20 cellular contexts compared by ENCODE assay signal in the genomic region with DNA sequence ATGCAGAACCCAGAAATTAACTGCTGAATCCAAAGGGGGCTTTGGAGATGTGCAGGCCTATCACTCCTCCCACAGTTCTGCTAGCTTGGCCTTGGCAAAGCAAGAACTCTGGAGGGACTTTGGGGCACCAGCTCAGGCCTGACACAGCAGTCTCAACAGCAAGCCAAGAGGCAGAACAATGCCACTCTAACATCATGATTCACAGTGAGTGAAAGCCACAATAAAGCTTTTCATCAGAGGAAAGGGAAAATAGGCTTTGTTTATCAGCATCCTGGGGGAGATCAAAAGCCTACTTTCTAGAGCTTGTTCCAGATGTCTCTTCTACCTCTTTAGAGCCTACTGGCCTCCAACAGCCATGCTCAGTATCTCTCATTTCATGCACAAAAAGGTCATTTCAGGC.
DNase-seq lines count a peak whose midpoint lies in the region; ATAC-seq and TF ChIP-seq lines count a peak whose summit lies in the region.
"Had no signal": no experiment of that assay in that cellular context is flagged by ENCODE, and none has a peak within 500 bp of the region (broad histone marks: within the 10 kb centered on the region; RNA-seq: fewer than 3 reads in every experiment).

No MANE protein-coding gene starts in this region.

- ATAC-seq in GM18861 (IDR thresholded peaks at IDR 0.05; ENCODE audit: unreplicated experiment), result no peak
- no peak for ATAC-seq in HG03571 (IDR thresholded peaks at IDR 0.05; ENCODE audit: unreplicated experiment)
- ATAC-seq: CD8-positive, alpha-beta T cell; HCT116; right lobe of liver; Right ventricle myocardium inferior had no signal

- H3K9me3 Mint-ChIP-seq in chondrocyte (ENCODE audit: low read depth), result peaks cover 2% of the 10 kb centered on the region
- H3K9me3 Mint-ChIP-seq: activated naive CD4-positive, alpha-beta T cell treated with anti-CD3 and anti-CD28 coated beads, Interleukin-2, amount 50 U/mL, for 72 hours; activated T-helper 1 cell treated with anti-CD3 and anti-CD28 coated beads, Interleukin-12 subunit alpha, Interleukin-12 subunit beta, Interleukin-2, Interleukin-4 antibody, amounts not matched to agents 30 ng/mL and 10 ng/mL and 1 ng/mL, durations not matched to agents 14 hours and 24 hours and 36 hours; CD8-positive, alpha-beta T cell had no signal

- H3K27ac ChIP-seq in substantia nigra (ENCODE audit: low read depth, low read length, poor library complexity, severe bottlenecking), result peak overlapping the region; percentile 95
- H3K27ac ChIP-seq: right lobe of liver, tibial artery had no signal

- no peaks in the 10 kb centered on the region for H3K27me3 Mint-ChIP-seq in chondrocyte (ENCODE audit: low read depth)
- H3K27me3 Mint-ChIP-seq: brain had no signal

- no peak overlapping the region for H3K4me3 Mint-ChIP-seq in chondrocyte (ENCODE audit: unreplicated experiment)
- H3K4me3 Mint-ChIP-seq: activated T-helper 1 cell treated with anti-CD3 and anti-CD28 coated beads, Interleukin-12 subunit alpha, Interleukin-12 subunit beta, Interleukin-2, Interleukin-4 antibody, amounts not matched to agents 30 ng/mL and 10 ng/mL and 1 ng/mL, durations not matched to agents 14 hours and 24 hours and 36 hours; brain; CD8-positive, alpha-beta T cell; naive B cell had no signal

- TF ChIP-seq CTCF in chondrocyte (IDR thresholded peaks at IDR 0.05), result no peak

- no peaks in the 10 kb centered on the region for H3K4me1 Mint-ChIP-seq in chondrocyte (ENCODE audit: low read depth)
- H3K4me1 Mint-ChIP-seq: naive B cell had no signal

- H3K27ac Mint-ChIP-seq in chondrocyte (ENCODE audit: unreplicated experiment), result no peak overlapping the region
- H3K27ac Mint-ChIP-seq: activated T-helper 1 cell treated with anti-CD3 and anti-CD28 coated beads, Interleukin-12 subunit alpha, Interleukin-12 subunit beta, Interleukin-2, Interleukin-4 antibody, amounts not matched to agents 30 ng/mL and 10 ng/mL and 1 ng/mL, durations not matched to agents 14 hours and 24 hours and 36 hours; CD8-positive, alpha-beta T cell had no signal

- no peaks in the 10 kb centered on the region for H3K36me3 Mint-ChIP-seq in chondrocyte (ENCODE audit: low read depth)
- H3K36me3 Mint-ChIP-seq: activated naive CD4-positive, alpha-beta T cell treated with anti-CD3 and anti-CD28 coated beads, Interleukin-2, amount 50 U/mL, for 72 hours; brain; CD8-positive, alpha-beta T cell; naive B cell had no signal

- DNase-seq in HT1080 (ENCODE audit: low read depth) (peak; percentile 66), amygdala (lab: John Stamatoyannopoulos, UW) (peak in 53 of 56 donors; percentile 13 to 96 (median 65)), inferior parietal cortex (ENCODE audit: extremely low spot score) (peak; percentile 87), substantia nigra (lab: John Stamatoyannopoulos, UW) (peak in 47 of 49 donors; percentile 6 to 91 (median 66)), chondrocyte (ENCODE audit: low spot score) (no peak)
- DNase-seq: CD8-positive, alpha-beta T cell; DMS79 treated with DMSO at 0.1 percent for 48 hours; naive B cell; NCI-H1105 treated with DMSO at 0.1 percent for 48 hours; NCI-H526 treated with DMSO at 0.1 percent for 48 hours; right lobe of liver; SW 1271; tibial artery had no signal
